24 cellular contexts compared by ENCODE assay signal in genomic region chr1:8230284-8230605, GRCh38.
DNase-seq lines count a peak whose midpoint lies in the region; ATAC-seq, FAIRE-seq and TF ChIP-seq lines count a peak whose summit lies in the region.
"Had no signal": no experiment of that assay in that cellular context is flagged by ENCODE, and none has a peak within 500 bp of the region (broad histone marks: within the 10 kb centered on the region; RNA-seq: fewer than 3 reads in every experiment).

No MANE protein-coding gene starts in this region.

- H3K4me2 ChIP-seq in GM23338: no peak overlapping the region
- H3K4me2 ChIP-seq in H1 (ENCODE audit: insufficient read depth in 1 of 2, low read depth in 2 of 2, low read length in 2 of 2): no peak overlapping the region
- no peak overlapping the region for H3K4me2 ChIP-seq in trophoblast cell (ENCODE audit: low read length)
- H3K4me2 ChIP-seq: BLaER1 had no signal

- no peak overlapping the region for H2AK5ac ChIP-seq in H1 (ENCODE audit: low read depth, low read length)
- peak overlapping the region; percentile 88 for H2AK5ac ChIP-seq in trophoblast cell (ENCODE audit: low read length)

- no peak for FAIRE-seq in H1 (lab: Jason Lieb, UNC)
- FAIRE-seq: A204.1, GM12891, H54 had no signal

- H3K9me3 Mint-ChIP-seq in GM23338: peaks cover 22% of the 10 kb centered on the region

- H3K18ac ChIP-seq in H1 (ENCODE audit: extremely low read depth, low read length) (no peak overlapping the region), trophoblast cell (ENCODE audit: low read length) (no peak overlapping the region)

- H3K23ac ChIP-seq in H1 (ENCODE audit: insufficient read length): no peak overlapping the region
- no peak overlapping the region for H3K23ac ChIP-seq in trophoblast cell (ENCODE audit: low read length)

- no peak overlapping the region for H2BK15ac ChIP-seq in H1 (ENCODE audit: low read length)

- H2BK5ac ChIP-seq in H1 (ENCODE audit: low read depth, low read length) (no peak overlapping the region), trophoblast cell (ENCODE audit: low read depth, low read length, poor library complexity) (no peak overlapping the region)

- TF ChIP-seq RAD21 in H1 (IDR thresholded peaks at IDR 0.05 in 1 of 2, conservative IDR thresholded peaks at IDR 0.05 in 1 of 2; ENCODE audit: low read depth in 2 of 2, low read length in 2 of 2): no peak

- DNase-seq in GM23338 (ENCODE audit: low spot score) (no peak), adipocyte (ENCODE audit: low read depth) (no peak), H1 (ENCODE audit: low read depth in 1 of 2, low spot score in 2 of 2) (no peak), trophoblast cell (peak in 1 of 2 donors; percentile 30), NCI-H1105 (lab: John Stamatoyannopoulos, UW) (no peak), DMS53 treated with DMSO at 0.1 percent for 48 hours (lab: John Stamatoyannopoulos, UW; ENCODE audit: unreplicated experiment) (no peak)
- DNase-seq: CD4-positive, CD25-positive, alpha-beta regulatory T cell; COR-L47; DMS79; EL; GDM1; Karpas-422; NCI-H1092 treated with DMSO at 0.1 percent for 48 hours; NCI-H1436 treated with DMSO at 0.1 percent for 48 hours; NCI-H2029; NCI-H446 treated with DMSO at 0.1 percent for 48 hours; SHP77 had no signal

- no peak overlapping the region for H3K56ac ChIP-seq in H1 (replicated peaks; ENCODE audit: insufficient read length, low read depth, low read length)

- H4K20me1 ChIP-seq in GM23338 (replicated peaks; ENCODE audit: insufficient read depth) (no peaks in the 10 kb centered on the region), H1 (replicated peaks in 1 of 2; ENCODE audit: control insufficient read depth in 1 of 2, insufficient read depth in 2 of 2, low read length in 2 of 2) (no peaks in the 10 kb centered on the region)
- H4K20me1 ChIP-seq: BLaER1 had no signal

- CTCF ChIA-PET in H1 (lab: Charles Lee; ENCODE audit: partially characterized antibody): interaction anchor here (0.6 to 1.9 kb wide), 3 partner anchors 85 to 216 kb away, joined by 3 to 6 read pairs (median 3); no protein-coding TSS in a partner anchor

- H3K9ac ChIP-seq in adipocyte (ENCODE audit: low read length): peak overlapping the region; percentile 38
- no peak overlapping the region for H3K9ac ChIP-seq in H1 (replicated peaks in 1 of 4; ENCODE audit: extremely low read depth in 1 of 4, low read depth in 3 of 4, low read length in 3 of 4)
- no peak overlapping the region for H3K9ac ChIP-seq in trophoblast cell (ENCODE audit: low read length)
- H3K9ac ChIP-seq: BLaER1 had no signal

- H3K27ac ChIP-seq in GM23338 (ENCODE audit: low read depth) (no peak overlapping the region), H1 (ENCODE audit: low read depth, low read length) (no peak overlapping the region), trophoblast cell (ENCODE audit: low read depth, low read length) (no peak overlapping the region)
- H3K27ac ChIP-seq: BLaER1, RWPE1, SK-N-MC had no signal

- H4K8ac ChIP-seq in H1 (ENCODE audit: extremely low read depth, insufficient read depth, low read length) (no peak overlapping the region), trophoblast cell (ENCODE audit: low read depth, low read length) (no peak overlapping the region)

- peaks cover 13% of the 10 kb centered on the region for H3K36me3 Mint-ChIP-seq in GM23338 (ENCODE audit: low read depth)
- H3K36me3 Mint-ChIP-seq: CD4-positive, CD25-positive, alpha-beta regulatory T cell had no signal

- H3K36me3 ChIP-seq in GM23338 (ENCODE audit: insufficient read depth) (0 out of 2 replicates have a peak, but pooled peaks cover 3% of the 10 kb centered on the region), adipocyte (ENCODE audit: control insufficient read depth, insufficient read depth, low read length, severe bottlenecking) (no peaks in the 10 kb centered on the region), H1 (ENCODE audit: control insufficient read depth in 2 of 4, insufficient read depth in 4 of 4, low read length in 3 of 4) (no peaks in the 10 kb centered on the region), trophoblast cell (ENCODE audit: control insufficient read depth in 1 of 2, insufficient read depth in 2 of 2, low read length in 2 of 2) (no peaks in the 10 kb centered on the region)
- H3K36me3 ChIP-seq: BLaER1 had no signal

- H3K79me2 ChIP-seq in GM23338 (replicated peaks; ENCODE audit: insufficient read depth): no peaks in the 10 kb centered on the region
- H3K79me2 ChIP-seq in H1 (ENCODE audit: control insufficient read depth in 1 of 2, insufficient read depth in 2 of 2, low read length in 2 of 2): no peaks in the 10 kb centered on the region
- no peaks in the 10 kb centered on the region for H3K79me2 ChIP-seq in trophoblast cell (ENCODE audit: control insufficient read depth, insufficient read depth, low read length, poor library complexity)

- 91% methylated on average over 7 of the region's 7 CpGs; no CpG with 5 or more reads in 1 of the 2 experiments for WGBS in H1 (ENCODE audit: extremely low coverage in 1 of 2, insufficient coverage in 1 of 2, insufficient read length in 1 of 2, insufficient replicate concordance in 2 of 2, low coverage in 1 of 2, low lambda C conversion rate in 2 of 2, missing lambda C conversion rate in 1 of 2), 2 experiments
- WGBS in trophoblast cell (ENCODE audit: extremely low coverage, insufficient coverage, insufficient read length): no CpG with 5 or more reads among the region's 7 CpGs

- no peak overlapping the region for H3K4me3 Mint-ChIP-seq in GM23338
- H3K4me3 Mint-ChIP-seq: CD4-positive, CD25-positive, alpha-beta regulatory T cell had no signal

- H4K12ac ChIP-seq in trophoblast cell (ENCODE audit: low read depth, low read length): no peak overlapping the region

- H2AFZ ChIP-seq in GM23338: 0 out of 2 replicates have a peak overlapping the region, but pooled peaks have one; percentile 43
- no peak overlapping the region; the same call in 1 of the 2 replicates for H2AFZ ChIP-seq in H1 (ENCODE audit: low read length)
- no peak overlapping the region for H2AFZ ChIP-seq in trophoblast cell (ENCODE audit: insufficient read depth, low read length, poor library complexity)

- no peaks in the 10 kb centered on the region for H3K9me2 ChIP-seq in GM23338 (ENCODE audit: insufficient read depth)

- TF ChIP-seq POLR2A in H1 (IDR thresholded peaks at IDR 0.05; ENCODE audit: control extremely low read depth in 1 of 2, low read depth in 2 of 2, low read length in 2 of 2): no peak

- H3K4me1 ChIP-seq in GM23338 (ENCODE audit: insufficient read depth) (no peaks in the 10 kb centered on the region), adipocyte (ENCODE audit: control insufficient read depth, insufficient read depth, low read length) (peaks cover 9% of the 10 kb centered on the region), H1 (replicated peaks in 1 of 4; ENCODE audit: control insufficient read depth in 3 of 4, insufficient read depth in 4 of 4, low read length in 3 of 4) (peaks cover 0 to 3% (median 0%) of the 10 kb centered on the region in 4 experiments; a peak in 3 of 7 replicates), trophoblast cell (ENCODE audit: control insufficient read depth in 1 of 2, insufficient read depth in 2 of 2, low read length in 2 of 2) (peaks cover 15 to 16% of the 10 kb centered on the region in 2 experiments)
- H3K4me1 ChIP-seq: BLaER1 had no signal

- ATAC-seq in GM23338: no peak
- ATAC-seq in GM19467 (IDR thresholded peaks at IDR 0.05; ENCODE audit: unreplicated experiment): no peak

- no peaks in the 10 kb centered on the region for H3K27me3 ChIP-seq in GM23338 (ENCODE audit: insufficient read depth)
- no peaks in the 10 kb centered on the region for H3K27me3 ChIP-seq in adipocyte (replicated peaks; ENCODE audit: control insufficient read depth, insufficient read depth, low read length)
- peaks cover 0 to 1% (median 0%) of the 10 kb centered on the region in 4 experiments; a peak in 1 of 7 replicates for H3K27me3 ChIP-seq in H1 (replicated peaks in 1 of 4; ENCODE audit: control insufficient read depth in 3 of 4, extremely low read depth in 1 of 4, insufficient read depth in 3 of 4, low read length in 3 of 4)
- no peaks in the 10 kb centered on the region for H3K27me3 ChIP-seq in trophoblast cell (ENCODE audit: insufficient read depth, low read length)
- H3K27me3 ChIP-seq: BLaER1 had no signal

- H3F3A ChIP-seq in GM23338 (replicated peaks; ENCODE audit: low read depth): no peaks in the 10 kb centered on the region

- no peaks in the 10 kb centered on the region for H3K23me2 ChIP-seq in H1 (ENCODE audit: low read depth, low read length)

- H2BK120ac ChIP-seq in H1 (replicated peaks; ENCODE audit: low read depth, low read length) (no peak overlapping the region), trophoblast cell (ENCODE audit: insufficient read depth, low read length, poor library complexity) (peak overlapping the region; percentile 1)

- H3K4ac ChIP-seq in H1 (replicated peaks; ENCODE audit: insufficient read length, low read depth, low read length) (no peak overlapping the region), trophoblast cell (ENCODE audit: low read depth, low read length) (peak overlapping the region; percentile 48)

- POLR2A ChIA-PET in H1 (lab: Charles Lee; ENCODE audit: partially characterized antibody): interaction anchor here (0.6 kb wide), 1 partner anchor 255 kb away, joined by 4 read pairs; no protein-coding TSS in a partner anchor

- H2BK20ac ChIP-seq in H1 (ENCODE audit: low read length): peak overlapping the region; percentile 18; the same call in 1 of the 2 replicates

- H3K9me3 ChIP-seq in adipocyte (ENCODE audit: control insufficient read depth, low read length) (peaks cover 4% of the 10 kb centered on the region), H1 (ENCODE audit: insufficient read depth in 2 of 2, low read depth in 1 of 2, low read length in 1 of 2) (peaks cover 4 to 7% of the 10 kb centered on the region in 2 experiments; a peak in 1 of 4 replicates), trophoblast cell (ENCODE audit: insufficient read depth, low read depth, low read length) (peaks cover 8% of the 10 kb centered on the region)

- H3K4me3 ChIP-seq in GM23338 (no peak overlapping the region), adipocyte (ENCODE audit: low read length) (no peak overlapping the region), H1 (ENCODE audit: extremely low read depth in 1 of 4, insufficient read depth in 2 of 4, low read depth in 3 of 4, low read length in 4 of 4) (no peak overlapping the region), trophoblast cell (ENCODE audit: low read depth, low read length) (no peak overlapping the region)
- H3K4me3 ChIP-seq: BLaER1, SK-N-MC had no signal

- H3K79me1 ChIP-seq in H1 (ENCODE audit: low read depth, low read length) (no peaks in the 10 kb centered on the region), trophoblast cell (ENCODE audit: low read length) (peaks cover 13% of the 10 kb centered on the region)

- H4K91ac ChIP-seq in H1 (replicated peaks; ENCODE audit: insufficient read length, low read length) (no peak overlapping the region), trophoblast cell (ENCODE audit: low read depth, low read length) (peak overlapping the region; percentile 81)

- no peak for TF ChIP-seq EP300 in H1 (IDR thresholded peaks at IDR 0.05; ENCODE audit: borderline replicate concordance in 1 of 2, low read depth in 2 of 2, low read length in 2 of 2)

- no peak overlapping the region for H3K27ac Mint-ChIP-seq in GM23338
- H3K27ac Mint-ChIP-seq: CD4-positive, CD25-positive, alpha-beta regulatory T cell had no signal

- H4K5ac ChIP-seq in H1 (ENCODE audit: insufficient read length, low read depth, low read length): no peak overlapping the region

- peaks cover 21% of the 10 kb centered on the region for H3K27me3 Mint-ChIP-seq in GM23338 (ENCODE audit: insufficient read depth, low read depth, poor library complexity)

- H3K4me1 Mint-ChIP-seq in GM23338: peaks cover 6% of the 10 kb centered on the region; the same call in 2 of the 3 replicates

- H2BK12ac ChIP-seq in H1 (ENCODE audit: low read depth, low read length) (peak overlapping the region; percentile 60; the same call in 1 of the 2 replicates), trophoblast cell (ENCODE audit: low read length) (peak overlapping the region; percentile 7)

- TF ChIP-seq CTCF in GM23338 (conservative IDR thresholded peaks at IDR 0.05; ENCODE audit: low read depth in 2 of 2) (no peak), H1 (IDR thresholded peaks at IDR 0.05; ENCODE audit: control extremely low read depth in 1 of 3, insufficient read depth in 1 of 3, low read depth in 1 of 3, low read length in 3 of 3) (no peak)

- H3K14ac ChIP-seq in H1 (ENCODE audit: insufficient read length): no peak overlapping the region
- peak overlapping the region; percentile 79 for H3K14ac ChIP-seq in trophoblast cell (ENCODE audit: low read length)
